ENCODE assay signal across 34 cellular contexts in genomic region chr5:135450957-135451356, GRCh38. TPM values are rescaled to one million over a fixed set of nuclear protein-coding genes. Genes with fewer than 3 reads are reported as not detected.
"Had no signal": no experiment of that assay in that cellular context is flagged by ENCODE, and none has a peak within 500 bp of the region (broad histone marks: within the 10 kb centered on the region; RNA-seq: fewer than 3 reads in every experiment).

No MANE protein-coding gene starts in this region.

- H3K4me3 Mint-ChIP-seq: endodermal cell; naive thymus-derived CD8-positive, alpha-beta T cell; nephron progenitor cell; stimulated activated effector memory CD8-positive, alpha-beta T cell treated with anti-CD3 and anti-CD28 coated beads, Interleukin-12 subunit alpha, Interleukin-12 subunit beta, amount 100 ng/mL, for 72 hours had no signal

- H3K27ac Mint-ChIP-seq: endodermal cell; naive thymus-derived CD8-positive, alpha-beta T cell; nephron progenitor cell; stimulated activated effector memory CD8-positive, alpha-beta T cell treated with anti-CD3 and anti-CD28 coated beads, Interleukin-12 subunit alpha, Interleukin-12 subunit beta, amount 100 ng/mL, for 72 hours had no signal

- DNase-seq: effector CD8-positive, alpha-beta T cell; foreskin keratinocyte; hippocampal formation; kidney glomerular epithelial cell; left ventricle myocardium inferior; mammary epithelial cell; mesendoderm; naive thymus-derived CD8-positive, alpha-beta T cell; nephron progenitor cell; occipital lobe; ovary; retina; stimulated activated CD4-positive, alpha-beta T cell treated with anti-CD3 and anti-CD28 coated beads, Interleukin-2, amount 100 ng/mL, for 24 hours; stimulated activated CD4-positive, alpha-beta T cell treated with anti-CD3 and anti-CD28 coated beads, Interleukin-4, amount 100 ng/mL, for 24 hours; stimulated activated naive CD4-positive, alpha-beta T cell treated with Interleukin-2 at 50 U/mL for 16 hours; thyroid gland; trophoblast cell had no signal

- H3K9me3 Mint-ChIP-seq: naive thymus-derived CD8-positive, alpha-beta T cell; nephron progenitor cell; stimulated activated effector memory CD8-positive, alpha-beta T cell treated with anti-CD3 and anti-CD28 coated beads, Interleukin-12 subunit alpha, Interleukin-12 subunit beta, amount 100 ng/mL, for 72 hours had no signal

- H3K4me1 Mint-ChIP-seq: stimulated activated effector memory CD8-positive, alpha-beta T cell treated with anti-CD3 and anti-CD28 coated beads, Interleukin-12 subunit alpha, Interleukin-12 subunit beta, amount 100 ng/mL, for 72 hours had no signal

- H3K36me3 Mint-ChIP-seq: naive thymus-derived CD8-positive, alpha-beta T cell; stimulated activated effector memory CD8-positive, alpha-beta T cell treated with anti-CD3 and anti-CD28 coated beads, Interleukin-12 subunit alpha, Interleukin-12 subunit beta, amount 100 ng/mL, for 72 hours had no signal

- ATAC-seq: foreskin keratinocyte; gastroesophageal sphincter; heart left ventricle; left colon; naive thymus-derived CD8-positive, alpha-beta T cell; stimulated activated effector memory CD8-positive, alpha-beta T cell treated with anti-CD3 and anti-CD28 coated beads, Interleukin-12 subunit alpha, Interleukin-12 subunit beta, amount 100 ng/mL, for 72 hours had no signal

RNA-seq across cellular contexts. Expression of gene TIFAB, which starts 1.2 kb away (rescaled TPM):
- total RNA-seq: endodermal cell; endothelial cell of umbilical vein; epithelial cell of proximal tubule; esophagus muscularis mucosa; fibroblast of lung; foreskin keratinocyte; gastroesophageal sphincter; left ventricle myocardium inferior; mammary epithelial cell; myocyte; naive thymus-derived CD8-positive, alpha-beta T cell; occipital lobe; pulmonary artery endothelial cell; stomach; thyroid gland; ureter; vagina had no signal
- polyA plus RNA-seq: endothelial cell of umbilical vein; fibroblast of lung; foreskin keratinocyte; mammary epithelial cell; naive thymus-derived CD8-positive, alpha-beta T cell had no signal

RNA-seq across cellular contexts. Expression of gene DCANP1, which starts 3.8 kb away (rescaled TPM):
- total RNA-seq: endodermal cell; endothelial cell of umbilical vein; epithelial cell of proximal tubule; fibroblast of lung; foreskin keratinocyte; gastroesophageal sphincter; left ventricle myocardium inferior; mammary epithelial cell; myocyte; naive thymus-derived CD8-positive, alpha-beta T cell; occipital lobe; pulmonary artery endothelial cell; sciatic nerve; skeletal muscle tissue; temporal lobe; thyroid gland; ureter; vagina had no signal
- polyA plus RNA-seq: endothelial cell of umbilical vein; fibroblast of lung; foreskin keratinocyte; heart left ventricle; mammary epithelial cell; naive thymus-derived CD8-positive, alpha-beta T cell; ovary; stomach had no signal
